Comparison of ENCODE assay signal across 1 cellular context in the genomic region with DNA sequence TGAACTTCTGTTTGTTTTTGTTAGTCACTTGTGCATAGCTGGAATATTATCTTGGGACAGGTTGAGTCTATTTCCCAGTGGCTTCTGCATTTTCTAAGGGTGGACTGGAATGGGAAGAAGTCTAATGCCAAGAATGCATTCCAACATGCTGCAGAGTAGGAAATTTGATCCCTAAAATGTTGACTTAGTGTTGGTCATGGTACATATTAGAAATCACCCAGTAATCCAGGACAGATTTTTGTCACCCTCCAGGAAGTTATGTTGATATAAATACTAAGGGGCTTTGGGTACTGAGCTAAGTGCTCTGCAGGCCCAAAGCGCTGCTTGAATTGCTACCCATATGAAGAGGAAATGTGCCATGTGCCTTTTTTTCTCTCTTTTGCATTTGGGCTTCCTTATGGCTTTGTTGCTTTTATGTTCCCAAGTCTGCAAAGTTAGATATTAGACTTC.
TF ChIP-seq lines count a peak whose summit lies in the region.

No MANE protein-coding gene starts in this region.

TF ChIP-seq in A549, 52 proteins besides CTCF, POLR2A, EP300 and RAD21 (continued from another document):
- TF ChIP-seq, protein P1, sequence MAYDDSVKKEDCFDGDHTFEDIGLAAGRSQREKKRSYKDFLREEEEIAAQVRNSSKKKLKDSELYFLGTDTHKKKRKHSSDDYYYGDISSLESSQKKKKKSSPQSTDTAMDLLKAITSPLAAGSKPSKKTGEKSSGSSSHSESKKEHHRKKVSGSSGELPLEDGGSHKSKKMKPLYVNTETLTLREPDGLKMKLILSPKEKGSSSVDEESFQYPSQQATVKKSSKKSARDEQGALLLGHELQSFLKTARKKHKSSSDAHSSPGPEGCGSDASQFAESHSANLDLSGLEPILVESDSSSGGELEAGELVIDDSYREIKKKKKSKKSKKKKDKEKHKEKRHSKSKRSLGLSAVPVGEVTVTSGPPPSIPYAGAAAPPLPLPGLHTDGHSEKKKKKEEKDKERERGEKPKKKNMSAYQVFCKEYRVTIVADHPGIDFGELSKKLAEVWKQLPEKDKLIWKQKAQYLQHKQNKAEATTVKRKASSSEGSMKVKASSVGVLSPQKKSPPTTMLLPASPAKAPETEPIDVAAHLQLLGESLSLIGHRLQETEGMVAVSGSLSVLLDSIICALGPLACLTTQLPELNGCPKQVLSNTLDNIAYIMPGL (CRISPR knock-in tag; IDR thresholded peaks at IDR 0.05; ENCODE audit: borderline replicate concordance) = no peak
- TF ChIP-seq HOXB13 (CRISPR knock-in tag; IDR thresholded peaks at IDR 0.05; ENCODE audit: low read depth) (no peak), TP53 (CRISPR knock-in tag; IDR thresholded peaks at IDR 0.05) (no peak), REST (IDR thresholded peaks at IDR 0.05) (no peak), HOXA7 (CRISPR knock-in tag; IDR thresholded peaks at IDR 0.05) (no peak), ESRRA (IDR thresholded peaks at IDR 0.05; ENCODE audit: borderline replicate concordance, low read length) (no peak), CBX2 (IDR thresholded peaks at IDR 0.05; ENCODE audit: borderline replicate concordance, low read depth) (no peak), SREBF2 (IDR thresholded peaks at IDR 0.05) (no peak), HEYL (CRISPR knock-in tag; IDR thresholded peaks at IDR 0.05) (no peak), ZNF302 (CRISPR knock-in tag; IDR thresholded peaks at IDR 0.05) (no peak), KDM1A (IDR thresholded peaks at IDR 0.05; ENCODE audit: low read depth) (no peak), ZC3H11A (IDR thresholded peaks at IDR 0.05) (no peak), MAFK (IDR thresholded peaks at IDR 0.05; ENCODE audit: partially characterized antibody) (no peak), ZSCAN20 (CRISPR knock-in tag; IDR thresholded peaks at IDR 0.05) (no peak), FOSL2 (IDR thresholded peaks at IDR 0.05) (peak; percentile 53), FOSL2 (CRISPR knock-in tag; IDR thresholded peaks at IDR 0.05) (peak; percentile 85), NR3C1 (IDR thresholded peaks at IDR 0.05) (no peak), HDAC2 (IDR thresholded peaks at IDR 0.05) (no peak), CEBPB (IDR thresholded peaks at IDR 0.05) (peak in 1 of 2 experiments; percentile 59; a peak in 1 of 4 replicates), EHMT2 (IDR thresholded peaks at IDR 0.05; ENCODE audit: low read depth) (no peak), JUNB (IDR thresholded peaks at IDR 0.05) (peak; percentile 84), ATOH8 (CRISPR knock-in tag; IDR thresholded peaks at IDR 0.05; ENCODE audit: low read depth) (no peak), SMC3 (IDR thresholded peaks at IDR 0.05) (no peak), PBX3 (IDR thresholded peaks at IDR 0.05) (no peak), CBX8 (IDR thresholded peaks at IDR 0.05) (no peak)
- TF ChIP-seq, protein P2, sequence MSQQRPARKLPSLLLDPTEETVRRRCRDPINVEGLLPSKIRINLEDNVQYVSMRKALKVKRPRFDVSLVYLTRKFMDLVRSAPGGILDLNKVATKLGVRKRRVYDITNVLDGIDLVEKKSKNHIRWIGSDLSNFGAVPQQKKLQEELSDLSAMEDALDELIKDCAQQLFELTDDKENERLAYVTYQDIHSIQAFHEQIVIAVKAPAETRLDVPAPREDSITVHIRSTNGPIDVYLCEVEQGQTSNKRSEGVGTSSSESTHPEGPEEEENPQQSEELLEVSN (IDR thresholded peaks at IDR 0.05; ENCODE audit: borderline replicate concordance, low read depth) = no peak
